Comparison of ENCODE assay signal across 30 cellular contexts in genomic region chr5:4831325-4831724, GRCh38.
"Had no signal": no experiment of that assay in that cellular context is flagged by ENCODE, and none has a peak within 500 bp of the region (broad histone marks: within the 10 kb centered on the region; RNA-seq: fewer than 3 reads in every experiment).

No MANE protein-coding gene starts in this region.

- DNase-seq: activated CD4-positive, alpha-beta memory T cell treated with anti-CD3 and anti-CD28 coated beads for 36 hours; activated CD4-positive, alpha-beta T cell treated with anti-CD3 and anti-CD28 coated beads for 36 hours; activated CD4-positive, alpha-beta T cell treated with anti-CD3 and anti-CD28 coated beads, Interleukin-2, amount 10 ng/mL, durations not matched to agents 24 days and 14 days; activated CD4-positive, CD25-positive, alpha-beta regulatory T cell; activated CD4-positive, CD25-positive, alpha-beta regulatory T cell treated with anti-CD3 and anti-CD28 coated beads, Interleukin-2, amount 50 U/mL, for 72 hours; activated CD8-positive, alpha-beta memory T cell treated with anti-CD3 and anti-CD28 coated beads, Interleukin-2, amount 10 ng/mL, durations not matched to agents 7 days and 5 days; activated CD8-positive, alpha-beta memory T cell treated with anti-CD3 and anti-CD28 coated beads, Interleukin-2, amount 50 U/mL, for 4 hours; activated CD8-positive, alpha-beta T cell treated with anti-CD3 and anti-CD28 coated beads, Interleukin-2, amount 10 ng/mL, durations not matched to agents 7 days and 5 days; activated effector memory CD4-positive, alpha-beta T cell treated with anti-CD3 and anti-CD28 coated beads, Interleukin-2, amount 50 U/mL, for 16 hours; activated naive CD4-positive, alpha-beta T cell treated with anti-CD3 and anti-CD28 coated beads for 36 hours; activated naive CD8-positive, alpha-beta T cell treated with anti-CD3 and anti-CD28 coated beads for 36 hours; activated naive CD8-positive, alpha-beta T cell treated with anti-CD3 and anti-CD28 coated beads, Interleukin-2, amount 50 U/mL, for 24 hours; activated T-cell treated with anti-CD3 and anti-CD28 coated beads, Interleukin-2, amount 50 U/mL, for 1 hour; activated T-cell treated with anti-CD3 and anti-CD28 coated beads, Interleukin-2, amount 50 U/mL, for 48 hours; adrenal gland; amygdala; central memory CD4-positive, alpha-beta T cell; cerebellar nuclear complex; colonic mucosa; effector CD8-positive, alpha-beta T cell; foreskin fibroblast; head of caudate nucleus; T-helper 1 cell; T-helper 17 cell; T1000 had no signal

- H3K9me3 ChIP-seq: adrenal gland, ascending aorta, breast epithelium, colonic mucosa had no signal

- H3K27me3 ChIP-seq: adrenal gland, ascending aorta, breast epithelium, cardiac muscle cell, colonic mucosa had no signal

- H3K4me1 ChIP-seq: adrenal gland, ascending aorta, breast epithelium, colonic mucosa had no signal

- H3K36me3 ChIP-seq: adrenal gland, ascending aorta, breast epithelium, cardiac muscle cell, colonic mucosa had no signal

- H3K4me3 ChIP-seq: adrenal gland, ascending aorta, breast epithelium, cardiac muscle cell, colonic mucosa had no signal

- FAIRE-seq: frontal cortex had no signal

- H3K27ac ChIP-seq: adrenal gland, ascending aorta, breast epithelium, cardiac muscle cell, colonic mucosa had no signal

- ATAC-seq: activated CD4-positive, alpha-beta T cell treated with anti-CD3 and anti-CD28 coated beads for 36 hours; activated CD8-positive, alpha-beta memory T cell treated with anti-CD3 and anti-CD28 coated beads, Interleukin-2, amount 10 ng/mL, durations not matched to agents 7 days and 5 days; activated CD8-positive, alpha-beta T cell treated with anti-CD3 and anti-CD28 coated beads, Interleukin-2, amount 10 ng/mL, durations not matched to agents 7 days and 5 days; activated naive CD8-positive, alpha-beta T cell treated with anti-CD3 and anti-CD28 coated beads, Interleukin-2, amount 50 U/mL, for 24 hours; esophagus mucosa; T-helper 17 cell had no signal
